ENCODE assay signal across 10 cellular contexts in the genomic region with DNA sequence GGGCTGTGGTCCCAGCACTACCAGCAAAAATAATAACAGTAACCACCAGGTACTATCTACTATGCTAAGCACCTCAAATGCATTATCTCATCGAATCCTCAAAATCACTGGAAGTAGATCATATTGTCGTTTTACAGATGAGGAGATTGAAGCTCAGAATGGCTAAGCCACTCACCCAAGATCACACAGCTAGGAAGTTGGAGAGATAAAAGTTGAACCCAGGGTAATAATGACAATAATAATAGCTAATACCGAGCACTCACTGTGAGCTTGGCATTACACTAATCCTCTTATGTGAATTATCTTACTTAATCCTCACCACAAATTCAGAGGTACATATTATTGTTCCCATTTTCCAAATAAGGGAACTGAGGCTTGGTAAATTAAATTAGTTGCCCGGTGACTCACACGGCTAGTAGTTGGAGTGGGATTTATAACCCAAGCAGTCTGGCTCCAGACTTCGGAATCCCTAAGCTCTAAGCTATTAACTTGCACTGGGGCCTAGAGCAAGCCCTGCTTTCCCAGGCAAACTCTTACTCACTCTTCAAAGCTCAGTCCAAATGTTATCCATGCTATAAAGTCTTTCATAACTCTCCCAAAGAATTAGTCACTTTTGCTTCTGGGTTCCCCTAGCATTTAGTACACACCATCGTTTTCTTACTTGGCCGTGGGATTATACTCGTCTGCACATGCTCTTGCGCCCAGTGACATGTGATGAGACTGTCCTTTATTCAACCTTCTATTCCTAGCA. TPM values are rescaled to one million over a fixed set of nuclear protein-coding genes. Genes with fewer than 3 reads are reported as not detected.
DNase-seq lines count a peak whose midpoint lies in the region; ATAC-seq and TF ChIP-seq lines count a peak whose summit lies in the region.
"Had no signal": no experiment of that assay in that cellular context is flagged by ENCODE, and none has a peak within 500 bp of the region (broad histone marks: within the 10 kb centered on the region; RNA-seq: fewer than 3 reads in every experiment).

No MANE protein-coding gene starts in this region.

- no peaks in the 10 kb centered on the region for H3K36me3 ChIP-seq in body of pancreas (replicated peaks in 1 of 2; ENCODE audit: insufficient read depth in 1 of 2, low read depth in 2 of 2)
- H3K36me3 ChIP-seq in right atrium auricular region = no peaks in the 10 kb centered on the region

- H3K27me3 Mint-ChIP-seq in activated T-cell treated with anti-CD3 and anti-CD28 coated beads, Interleukin-2, amount 50 U/mL, for 4 hours (ENCODE audit: low read depth) = peaks cover 28% of the 10 kb centered on the region

- H3K36me3 Mint-ChIP-seq in activated T-cell treated with anti-CD3 and anti-CD28 coated beads, Interleukin-2, amount 50 U/mL, for 4 hours (ENCODE audit: insufficient read depth) = no peaks in the 10 kb centered on the region
- H3K36me3 Mint-ChIP-seq: memory B cell had no signal

- H3K4me1 ChIP-seq in body of pancreas = peaks cover 17% of the 10 kb centered on the region
- peaks cover 0 to 21% of the 10 kb centered on the region in 2 donors for H3K4me1 ChIP-seq in right atrium auricular region

- no peaks in the 10 kb centered on the region for H3K9me3 ChIP-seq in body of pancreas
- no peaks in the 10 kb centered on the region for H3K9me3 ChIP-seq in right atrium auricular region

- H3K4me1 Mint-ChIP-seq in activated T-cell treated with anti-CD3 and anti-CD28 coated beads, Interleukin-2, amount 50 U/mL, for 4 hours (ENCODE audit: low read depth) = peaks cover 2% of the 10 kb centered on the region
- H3K4me1 Mint-ChIP-seq: memory B cell had no signal

- intact Hi-C loops in body of pancreas (cut with DNase I) = no loop called here

- peak; percentile 86 for DNase-seq in HPDE6-E6E7 (ENCODE audit: extremely low spot score)
- DNase-seq in body of pancreas = peak in 1 of 4 donors; percentile 30
- peak; percentile 66 for DNase-seq in right atrium auricular region (ENCODE audit: low spot score)
- peak; percentile 99 for DNase-seq in stromal cell of bone marrow (ENCODE audit: low read depth)
- no peak for DNase-seq in activated T-cell treated with anti-CD3 and anti-CD28 coated beads, Interleukin-2, amount 50 U/mL, for 4 hours
- no peak for DNase-seq in hippocampal formation (lab: John Stamatoyannopoulos, UW)
- no peak for DNase-seq in NCI-H2171 (lab: John Stamatoyannopoulos, UW)
- DNase-seq: activated CD4-positive, alpha-beta T cell treated with anti-CD3 and anti-CD28 coated beads for 48 hours had no signal

- H3K9me3 Mint-ChIP-seq in activated T-cell treated with anti-CD3 and anti-CD28 coated beads, Interleukin-2, amount 50 U/mL, for 4 hours = no peaks in the 10 kb centered on the region
- H3K9me3 Mint-ChIP-seq: memory B cell had no signal

- H3K27ac ChIP-seq in body of pancreas (no peak overlapping the region), right atrium auricular region (peak overlapping the region in 1 of 2 donors; percentile 31)

- H3K27me3 ChIP-seq in body of pancreas (peaks cover 0 to 5% of the 10 kb centered on the region in 2 donors), right atrium auricular region (no peaks in the 10 kb centered on the region)

- no peak overlapping the region for H3K4me3 Mint-ChIP-seq in activated T-cell treated with anti-CD3 and anti-CD28 coated beads, Interleukin-2, amount 50 U/mL, for 4 hours
- H3K4me3 Mint-ChIP-seq: memory B cell had no signal

- TF ChIP-seq POLR2A in body of pancreas (IDR thresholded peaks at IDR 0.05) = no peak

- TF ChIP-seq CTCF in body of pancreas (IDR thresholded peaks at IDR 0.05) = no peak
- TF ChIP-seq CTCF in right atrium auricular region (IDR thresholded peaks at IDR 0.05) = no peak

- WGBS in body of pancreas, 2 donors = 82 to 83% methylated on average over 10 of the region's 10 CpGs

- H3K4me3 ChIP-seq in body of pancreas = no peak overlapping the region
- no peak overlapping the region for H3K4me3 ChIP-seq in right atrium auricular region

- ATAC-seq in body of pancreas = peak; percentile 21
- ATAC-seq in HG02623 (IDR thresholded peaks at IDR 0.05; ENCODE audit: unreplicated experiment) = no peak
- no peak for ATAC-seq in activated T-cell treated with anti-CD3 and anti-CD28 coated beads, Interleukin-2, amount 50 U/mL, for 4 hours

RNA-seq across cellular contexts. Expression of a gene that starts 3.8 kb away (rescaled TPM):
- total RNA-seq in body of pancreas (under 1 TPM in 1 of 2 donors, not detected in 1; 0.26 TPM), right atrium auricular region (under 1 TPM; 0.30 to 0.83 TPM)
- total RNA-seq in activated T-cell treated with anti-CD3 and anti-CD28 coated beads, Interleukin-2, amount 50 U/mL, for 4 hours = not detected

RNA-seq across cellular contexts. Expression of a gene that starts 9.3 kb away (rescaled TPM):
- total RNA-seq in body of pancreas (under 1 TPM in 1 of 2 donors, not detected in 1; 0.26 TPM), right atrium auricular region (10 to 100 TPM in 1 of 2 donors, 1 to 10 TPM in 1; 4.9 to 18.2 TPM)
- not detected for total RNA-seq in activated T-cell treated with anti-CD3 and anti-CD28 coated beads, Interleukin-2, amount 50 U/mL, for 4 hours

RNA-seq across cellular contexts. Expression of a gene that starts 58.6 kb away (rescaled TPM):
- total RNA-seq in body of pancreas = 10 to 100 TPM; 18.9 to 23.4 TPM
- total RNA-seq in right atrium auricular region = 10 to 100 TPM; 17.5 to 18.1 TPM
- 100 to 1,000 TPM; 153 to 160 (median 156) TPM for total RNA-seq in activated T-cell treated with anti-CD3 and anti-CD28 coated beads, Interleukin-2, amount 50 U/mL, for 4 hours

Comparison
In these comparisons a context has a peak if more than half of its experiments do, and no peak if none do; other contexts are left out.
1. DNase-seq: peak in HPDE6-E6E7 (single experiment), right atrium auricular region (single experiment) and stromal cell of bone marrow (single experiment); none in activated T-cell treated with anti-CD3 and anti-CD28 coated beads, Interleukin-2, amount 50 U/mL, for 4 hours (single experiment), hippocampal formation (0 of 2) and NCI-H2171 (single experiment).
2. RNA of a gene that starts 9.3 kb away (total RNA-seq): 4.9 to 18.2 TPM in right atrium auricular region; 0.26 TPM in body of pancreas and not detected in activated T-cell treated with anti-CD3 and anti-CD28 coated beads, Interleukin-2, amount 50 U/mL, for 4 hours; every median in the first group is over 4 times any median in the second.
3. RNA of a gene that starts 58.6 kb away (total RNA-seq): 153 to 160 TPM in activated T-cell treated with anti-CD3 and anti-CD28 coated beads, Interleukin-2, amount 50 U/mL, for 4 hours; 18.9 to 23.4 TPM in body of pancreas and 17.5 to 18.1 TPM in right atrium auricular region; every median in the first group is over 4 times any median in the second.